In the genomic region with DNA sequence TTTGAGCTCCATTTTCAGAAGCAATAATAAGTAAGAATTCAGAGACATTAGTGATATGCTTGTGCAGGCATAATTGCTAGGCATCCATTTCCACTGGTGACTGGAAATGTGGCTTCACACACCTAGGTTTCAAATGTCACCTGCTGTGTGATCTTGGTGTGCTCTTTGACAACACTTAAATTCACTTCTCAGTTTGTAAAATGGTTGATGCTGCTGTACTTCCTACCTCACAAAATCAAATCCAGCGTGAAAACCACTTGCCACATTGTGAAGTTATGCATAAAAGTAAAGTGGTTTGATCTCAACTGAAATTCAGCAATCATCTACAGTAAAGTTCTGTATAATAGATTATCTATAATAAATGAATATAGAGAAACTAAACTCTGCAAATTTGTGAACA, we compare ENCODE assay signal across 19 cellular contexts.
A peak's percentile ranks its signal among the peaks of the same experiment; 100 is the strongest.
DNase-seq lines count a peak whose midpoint lies in the region; ATAC-seq and TF ChIP-seq lines count a peak whose summit lies in the region.
"Had no signal": no experiment of that assay in that cellular context is flagged by ENCODE, and none has a peak within 500 bp of the region (broad histone marks: within the 10 kb centered on the region; RNA-seq: fewer than 3 reads in every experiment).

No MANE protein-coding gene starts in this region.

- peak overlapping the region in 1 of 7 donors; percentile 20 for H3K4me3 Mint-ChIP-seq in CD8-positive, alpha-beta memory T cell
- H3K4me3 Mint-ChIP-seq in central memory CD8-positive, alpha-beta T cell, result no peak overlapping the region
- H3K4me3 Mint-ChIP-seq in immature natural killer cell (peak overlapping the region; percentile 3 to 34 (median 18)), neural progenitor cell (no peak overlapping the region), endothelial cell (ENCODE audit: unreplicated experiment) (no peak overlapping the region), GM23338 (no peak overlapping the region)
- H3K4me3 Mint-ChIP-seq in activated naive CD4-positive, alpha-beta T cell treated with anti-CD3 and anti-CD28 coated beads for 36 hours, result no peak overlapping the region
- H3K4me3 Mint-ChIP-seq: CD4-positive, alpha-beta T cell had no signal

- WGBS in psoas muscle, 3 donors, result 65 to 70% (median 67%) methylated on average over 1 of the region's 1 CpG

- no peak overlapping the region for H3K9ac ChIP-seq in neural progenitor cell
- H3K9ac ChIP-seq: GM23248 had no signal

- H3K4me3 ChIP-seq in CD8-positive, alpha-beta memory T cell (ENCODE audit: low read length), result no peak overlapping the region
- H3K4me3 ChIP-seq in neural progenitor cell (no peak overlapping the region), psoas muscle (no peak overlapping the region), GM23338 (no peak overlapping the region)
- H3K4me3 ChIP-seq: GM23248 had no signal

- H3K27me3 Mint-ChIP-seq in CD8-positive, alpha-beta memory T cell, result no peaks in the 10 kb centered on the region
- no peaks in the 10 kb centered on the region for H3K27me3 Mint-ChIP-seq in central memory CD8-positive, alpha-beta T cell
- H3K27me3 Mint-ChIP-seq in immature natural killer cell (ENCODE audit: low read depth in 3 of 3) (peaks cover 0 to 4% (median 1%) of the 10 kb centered on the region in 3 donors), neural progenitor cell (ENCODE audit: insufficient read depth, low read depth) (peaks cover 8% of the 10 kb centered on the region), endothelial cell (ENCODE audit: unreplicated experiment) (peaks cover 1% of the 10 kb centered on the region), GM23338 (ENCODE audit: insufficient read depth, low read depth, poor library complexity) (peaks cover 1% of the 10 kb centered on the region)
- H3K27me3 Mint-ChIP-seq in activated naive CD4-positive, alpha-beta T cell treated with anti-CD3 and anti-CD28 coated beads for 36 hours (ENCODE audit: low read depth), result no peaks in the 10 kb centered on the region
- H3K27me3 Mint-ChIP-seq: CD4-positive, alpha-beta T cell had no signal

- no peak overlapping the region for H2AFZ ChIP-seq in neural progenitor cell (replicated peaks)
- H2AFZ ChIP-seq in GM23338, result no peak overlapping the region
- H2AFZ ChIP-seq: GM23248 had no signal

- peaks cover 40% of the 10 kb centered on the region for H3K36me3 ChIP-seq in CD8-positive, alpha-beta memory T cell (ENCODE audit: insufficient read depth, low read length)
- H3K36me3 ChIP-seq in neural progenitor cell, result peaks cover 3% of the 10 kb centered on the region
- no peaks in the 10 kb centered on the region for H3K36me3 ChIP-seq in psoas muscle (ENCODE audit: insufficient read depth in 1 of 2, low read depth in 1 of 2)
- H3K36me3 ChIP-seq in GM23338 (ENCODE audit: insufficient read depth), result no peaks in the 10 kb centered on the region

- H3K27me3 ChIP-seq in CD8-positive, alpha-beta memory T cell (ENCODE audit: insufficient read depth, low read length, poor library complexity, severe bottlenecking), result no peaks in the 10 kb centered on the region
- H3K27me3 ChIP-seq in neural progenitor cell (no peaks in the 10 kb centered on the region), psoas muscle (ENCODE audit: insufficient read depth in 3 of 3, low read length in 2 of 3) (no peaks in the 10 kb centered on the region), GM23338 (ENCODE audit: insufficient read depth) (no peaks in the 10 kb centered on the region)

- no peak for ATAC-seq in central memory CD8-positive, alpha-beta T cell (replicated peaks; ENCODE audit: extremely low read depth, poor library complexity, severe bottlenecking)
- ATAC-seq in psoas muscle, result no peak
- no peak for ATAC-seq in GM23338

- no peaks in the 10 kb centered on the region for H3K9me3 ChIP-seq in CD8-positive, alpha-beta memory T cell (ENCODE audit: low read length)
- H3K9me3 ChIP-seq in neural progenitor cell (ENCODE audit: low read depth), result no peaks in the 10 kb centered on the region
- no peaks in the 10 kb centered on the region for H3K9me3 ChIP-seq in psoas muscle

- peaks cover 25 to 84% (median 38%) of the 10 kb centered on the region in 3 donors for H3K36me3 Mint-ChIP-seq in CD8-positive, alpha-beta memory T cell
- H3K36me3 Mint-ChIP-seq in central memory CD8-positive, alpha-beta T cell (ENCODE audit: insufficient read depth), result peaks cover 45% of the 10 kb centered on the region
- H3K36me3 Mint-ChIP-seq in immature natural killer cell, result peaks cover 32 to 47% (median 35%) of the 10 kb centered on the region in 3 donors
- H3K36me3 Mint-ChIP-seq in neural progenitor cell, result no peaks in the 10 kb centered on the region
- peaks cover 6% of the 10 kb centered on the region for H3K36me3 Mint-ChIP-seq in endothelial cell (ENCODE audit: low read depth, unreplicated experiment)
- H3K36me3 Mint-ChIP-seq in activated naive CD4-positive, alpha-beta T cell treated with anti-CD3 and anti-CD28 coated beads for 36 hours (ENCODE audit: low read depth), result peaks cover 65% of the 10 kb centered on the region
- H3K36me3 Mint-ChIP-seq in GM23338 (ENCODE audit: low read depth), result 0 out of 3 replicates have a peak, but pooled peaks cover 2% of the 10 kb centered on the region

- no peak overlapping the region for H3K27ac ChIP-seq in CD8-positive, alpha-beta memory T cell (ENCODE audit: low read depth, low read length)
- no peak overlapping the region for H3K27ac ChIP-seq in neural progenitor cell
- no peak overlapping the region for H3K27ac ChIP-seq in psoas muscle
- H3K27ac ChIP-seq in GM23338 (ENCODE audit: low read depth), result no peak overlapping the region
- H3K27ac ChIP-seq: C4-2B, GM23248, HL-60 had no signal

- H3K9me3 Mint-ChIP-seq in CD8-positive, alpha-beta memory T cell, result peaks cover 0 to 4% (median 0%) of the 10 kb centered on the region in 5 donors
- H3K9me3 Mint-ChIP-seq in central memory CD8-positive, alpha-beta T cell, result no peaks in the 10 kb centered on the region
- H3K9me3 Mint-ChIP-seq in immature natural killer cell (no peaks in the 10 kb centered on the region), neural progenitor cell (no peaks in the 10 kb centered on the region), endothelial cell (ENCODE audit: unreplicated experiment) (no peaks in the 10 kb centered on the region), GM23338 (no peaks in the 10 kb centered on the region)
- peaks cover 4% of the 10 kb centered on the region for H3K9me3 Mint-ChIP-seq in activated naive CD4-positive, alpha-beta T cell treated with anti-CD3 and anti-CD28 coated beads for 36 hours

- H3K79me2 ChIP-seq in neural progenitor cell (ENCODE audit: low read depth) (no peaks in the 10 kb centered on the region), GM23338 (replicated peaks; ENCODE audit: insufficient read depth) (no peaks in the 10 kb centered on the region)

- peaks cover 41 to 60% (median 58%) of the 10 kb centered on the region in 3 donors for H3K4me1 Mint-ChIP-seq in CD8-positive, alpha-beta memory T cell
- peaks cover 47% of the 10 kb centered on the region for H3K4me1 Mint-ChIP-seq in central memory CD8-positive, alpha-beta T cell
- peaks cover 44 to 69% of the 10 kb centered on the region in 2 donors for H3K4me1 Mint-ChIP-seq in immature natural killer cell
- peaks cover 12% of the 10 kb centered on the region for H3K4me1 Mint-ChIP-seq in neural progenitor cell
- peaks cover 4% of the 10 kb centered on the region for H3K4me1 Mint-ChIP-seq in endothelial cell (ENCODE audit: unreplicated experiment)
- peaks cover 17% of the 10 kb centered on the region for H3K4me1 Mint-ChIP-seq in activated naive CD4-positive, alpha-beta T cell treated with anti-CD3 and anti-CD28 coated beads for 36 hours (ENCODE audit: low read depth)
- H3K4me1 Mint-ChIP-seq in GM23338, result peaks cover 17% of the 10 kb centered on the region; the same call in 2 of the 3 replicates

- no peak for DNase-seq in CD8-positive, alpha-beta memory T cell
- no peak for DNase-seq in central memory CD8-positive, alpha-beta T cell (ENCODE audit: low spot score in 2 of 2)
- DNase-seq in immature natural killer cell (peak; percentile 20 to 37 (median 24)), neural progenitor cell (ENCODE audit: low spot score) (no peak), endothelial cell (ENCODE audit: low spot score) (no peak), psoas muscle (no peak), GM23338 (ENCODE audit: low spot score) (no peak)
- no peak for DNase-seq in activated naive CD4-positive, alpha-beta T cell treated with anti-CD3 and anti-CD28 coated beads for 36 hours
- DNase-seq: ACHN; CD4-positive, alpha-beta T cell; COR-L47; DMS 273 treated with DMSO at 0.1 percent for 48 hours; DMS53; DND-41; EL; GM23248; HCEC 1CT had no signal

- no peaks in the 10 kb centered on the region for H3K4me1 ChIP-seq in CD8-positive, alpha-beta memory T cell (ENCODE audit: insufficient read depth, low read length)
- H3K4me1 ChIP-seq in neural progenitor cell (peaks cover 45% of the 10 kb centered on the region), psoas muscle (no peaks in the 10 kb centered on the region), GM23338 (ENCODE audit: insufficient read depth) (peaks cover 7% of the 10 kb centered on the region; the same call in 1 of the 2 replicates)

- CTCF ChIA-PET in CD8-positive, alpha-beta memory T cell (lab: Charles Lee), result interaction anchor here (1.5 kb wide), 1 partner anchor 17 kb away, joined by 5 read pairs; no protein-coding TSS in a partner anchor
- CTCF ChIA-PET in activated naive CD4-positive, alpha-beta T cell treated with anti-CD3 and anti-CD28 coated beads for 36 hours (lab: Charles Lee), result no interaction called here

- H4K20me1 ChIP-seq in neural progenitor cell (ENCODE audit: low read depth) (no peaks in the 10 kb centered on the region), GM23338 (replicated peaks; ENCODE audit: insufficient read depth) (no peaks in the 10 kb centered on the region; the same call in 1 of the 2 replicates)

- H3K9me2 ChIP-seq in GM23338 (ENCODE audit: insufficient read depth), result no peaks in the 10 kb centered on the region

- H3K4me2 ChIP-seq in neural progenitor cell (peak overlapping the region; percentile 12), GM23338 (no peak overlapping the region)

- intact Hi-C loops in psoas muscle (cut with DNase I), result no loop called here
- intact Hi-C loops in activated naive CD4-positive, alpha-beta T cell treated with anti-CD3 and anti-CD28 coated beads for 36 hours (cut with micrococcal nuclease), result no loop called here

- POLR2A ChIA-PET in CD8-positive, alpha-beta memory T cell (lab: Charles Lee), result no interaction called here

- no peak for TF ChIP-seq CTCF in neural progenitor cell (IDR thresholded peaks at IDR 0.05)
- no peak for TF ChIP-seq CTCF in endothelial cell (IDR thresholded peaks at IDR 0.05; ENCODE audit: unreplicated experiment)
- TF ChIP-seq CTCF in psoas muscle (IDR thresholded peaks at IDR 0.05), result no peak
- TF ChIP-seq CTCF in GM23338 (conservative IDR thresholded peaks at IDR 0.05; ENCODE audit: low read depth in 2 of 2), result no peak

- peaks cover 21% of the 10 kb centered on the region for H3F3A ChIP-seq in neural progenitor cell (ENCODE audit: low read depth)
- no peaks in the 10 kb centered on the region for H3F3A ChIP-seq in GM23338 (replicated peaks; ENCODE audit: low read depth)

- H3K27ac Mint-ChIP-seq in CD8-positive, alpha-beta memory T cell, result peak overlapping the region in 5 of 8 donors; percentile 4 to 78 (median 48)
- H3K27ac Mint-ChIP-seq in central memory CD8-positive, alpha-beta T cell (ENCODE audit: low read depth), result peak overlapping the region; percentile 86
- H3K27ac Mint-ChIP-seq in immature natural killer cell, result peak overlapping the region; percentile 1 to 76 (median 26)
- no peak overlapping the region for H3K27ac Mint-ChIP-seq in neural progenitor cell
- no peak overlapping the region for H3K27ac Mint-ChIP-seq in endothelial cell (ENCODE audit: unreplicated experiment)
- H3K27ac Mint-ChIP-seq in activated naive CD4-positive, alpha-beta T cell treated with anti-CD3 and anti-CD28 coated beads for 36 hours, result no peak overlapping the region
- H3K27ac Mint-ChIP-seq in GM23338, result no peak overlapping the region

Comparison
In these comparisons a context has a peak if more than half of its experiments do, and no peak if none do; other contexts are left out.
1. DNase-seq: peak in immature natural killer cell (3 of 3); none in CD8-positive, alpha-beta memory T cell (0 of 5), central memory CD8-positive, alpha-beta T cell (0 of 2), neural progenitor cell (single experiment), endothelial cell (single experiment), psoas muscle (0 of 2), activated naive CD4-positive, alpha-beta T cell treated with anti-CD3 and anti-CD28 coated beads for 36 hours (single experiment) and GM23338 (single experiment).
2. H3K27ac Mint-ChIP-seq: peak in CD8-positive, alpha-beta memory T cell (5 of 8), central memory CD8-positive, alpha-beta T cell (single experiment) and immature natural killer cell (6 of 6); none in neural progenitor cell (single experiment), endothelial cell (single experiment), activated naive CD4-positive, alpha-beta T cell treated with anti-CD3 and anti-CD28 coated beads for 36 hours (single experiment) and GM23338 (single experiment).
3. H3K4me3 Mint-ChIP-seq: peak in immature natural killer cell (5 of 5); none in central memory CD8-positive, alpha-beta T cell (single experiment), neural progenitor cell (single experiment), endothelial cell (single experiment), activated naive CD4-positive, alpha-beta T cell treated with anti-CD3 and anti-CD28 coated beads for 36 hours (single experiment) and GM23338 (single experiment).